Comparison of ENCODE assay signal across 17 cellular contexts in genomic region chr16:86914850-86915717, GRCh38.
A peak's percentile ranks its signal among the peaks of the same experiment; 100 is the strongest.
DNase-seq lines count a peak whose midpoint lies in the region; ATAC-seq, FAIRE-seq and TF ChIP-seq lines count a peak whose summit lies in the region.
"Had no signal": no experiment of that assay in that cellular context is flagged by ENCODE, and none has a peak within 500 bp of the region (broad histone marks: within the 10 kb centered on the region; RNA-seq: fewer than 3 reads in every experiment).

No MANE protein-coding gene starts in this region.

- TF ChIP-seq EP300 in GM12878 (IDR thresholded peaks at IDR 0.05; ENCODE audit: borderline replicate concordance in 1 of 2, control insufficient read depth in 1 of 2, low read depth in 2 of 2, low read length in 2 of 2) = no peak

- H2BK5ac ChIP-seq in neuronal stem cell (ENCODE audit: low read length) = no peak overlapping the region

- H3K9me3 ChIP-seq in GM12878 (replicated peaks; ENCODE audit: control insufficient read depth, insufficient read depth, low read length) (no peaks in the 10 kb centered on the region), neuronal stem cell (replicated peaks in 1 of 2; ENCODE audit: control insufficient read depth in 2 of 2, insufficient read depth in 1 of 2, low read depth in 1 of 2, low read length in 2 of 2) (no peaks in the 10 kb centered on the region), left ventricle myocardium inferior (replicated peaks) (peaks cover 2% of the 10 kb centered on the region)

- ATAC-seq in GM12878 (no peak), GM21367 (IDR thresholded peaks at IDR 0.05; ENCODE audit: unreplicated experiment) (no peak), GM19351 (IDR thresholded peaks at IDR 0.05; ENCODE audit: unreplicated experiment) (no peak)
- ATAC-seq: Panc1 had no signal

- H3K18ac ChIP-seq in neuronal stem cell (ENCODE audit: low read length) = no peak overlapping the region

- no peak overlapping the region for H3K23ac ChIP-seq in neuronal stem cell (ENCODE audit: low read depth, low read length, poor library complexity)

- no peak overlapping the region for H4K91ac ChIP-seq in neuronal stem cell (ENCODE audit: low read depth, low read length, poor library complexity)

- H3K79me1 ChIP-seq in neuronal stem cell (ENCODE audit: low read depth, low read length) = peaks cover 2% of the 10 kb centered on the region

- H2BK12ac ChIP-seq in neuronal stem cell (ENCODE audit: low read length) = peak overlapping the region; percentile 30

- TF ChIP-seq CTCF in GM12878 (IDR thresholded peaks at IDR 0.05 in 2 of 3, conservative IDR thresholded peaks at IDR 0.05 in 1 of 3; ENCODE audit: control insufficient read depth in 2 of 3, extremely low read depth in 1 of 3, insufficient read depth in 1 of 3, low read depth in 3 of 3, low read length in 3 of 3) (no peak), left ventricle myocardium inferior (IDR thresholded peaks at IDR 0.05; ENCODE audit: borderline replicate concordance) (no peak)

- no peak for TF ChIP-seq RAD21 in GM12878 (IDR thresholded peaks at IDR 0.05; ENCODE audit: insufficient read depth, low read depth, low read length)

- 26% methylated on average over 18 of the region's 18 CpGs for WGBS in GM12878 (ENCODE audit: insufficient coverage, insufficient replicate concordance, low lambda C conversion rate, missing lambda C conversion rate)
- WGBS in neuronal stem cell (ENCODE audit: extremely low coverage in 2 of 2, insufficient read length in 2 of 2, insufficient replicate concordance in 1 of 2), 2 donors = no CpG with 5 or more reads among the region's 18 CpGs

- POLR2A ChIA-PET in GM12878 (lab: Charles Lee) = interaction anchor here (0.7 kb wide), 1 partner anchor 1121 kb away, joined by 3 read pairs; no protein-coding TSS in a partner anchor

- FAIRE-seq in GM12878 (lab: Jason Lieb, UNC) = no peak
- FAIRE-seq: D721Med, H54 had no signal

- H3K4me2 ChIP-seq in GM12878 (ENCODE audit: control insufficient read depth, insufficient read depth) (no peak overlapping the region), neuronal stem cell (ENCODE audit: insufficient read depth, low read length, poor library complexity, severe bottlenecking) (no peak overlapping the region)

- TF ChIP-seq POLR2A in GM12878 (IDR thresholded peaks at IDR 0.05; ENCODE audit: low read depth, low read length) = no peak

- no peak overlapping the region for H2BK15ac ChIP-seq in neuronal stem cell (ENCODE audit: low read length)

- no peaks in the 10 kb centered on the region for H4K20me1 ChIP-seq in GM12878 (ENCODE audit: control insufficient read depth, insufficient read depth)
- H4K20me1 ChIP-seq: BLaER1 treated with 17β-estradiol and CSF1 and Interleukin-3, amounts not matched to agents 10 nM and 100 nM had no signal

- RAD21 ChIA-PET in GM12878 (lab: Charles Lee; ENCODE audit: unreplicated experiment) = no interaction called here

- no peak for DNase-seq in GM12878 (ENCODE audit: low read depth, low spot score)
- peak; percentile 54 for DNase-seq in left kidney (ENCODE audit: low read depth, low spot score)
- DNase-seq in neuronal stem cell (ENCODE audit: low spot score) = no peak
- DNase-seq in left ventricle myocardium inferior = no peak
- DNase-seq in retina = no peak
- DNase-seq: HFFc6, NCI-H1092 treated with DMSO at 0.1 percent for 48 hours, NCI-H2081, NCI-H2171 treated with DMSO at 0.1 percent for 48 hours, NCI-H446 treated with DMSO at 0.1 percent for 48 hours, NCI-H69 had no signal

- H3K4me1 ChIP-seq in GM12878 (ENCODE audit: control insufficient read depth, insufficient read depth, low read length) = no peaks in the 10 kb centered on the region
- H3K4me1 ChIP-seq in neuronal stem cell (ENCODE audit: control insufficient read depth in 2 of 2, insufficient read depth in 1 of 2, low read depth in 1 of 2, low read length in 2 of 2) = peaks cover 0 to 2% of the 10 kb centered on the region in 2 donors
- H3K4me1 ChIP-seq in left ventricle myocardium inferior = no peaks in the 10 kb centered on the region

- H3K9ac ChIP-seq in GM12878 (ENCODE audit: control insufficient read depth, insufficient read depth, low read length) = no peak overlapping the region
- no peak overlapping the region for H3K9ac ChIP-seq in neuronal stem cell (ENCODE audit: low read depth, low read length, poor library complexity)

- H3K27me3 ChIP-seq in GM12878 (replicated peaks in 1 of 2; ENCODE audit: control insufficient read depth in 2 of 2, insufficient read depth in 2 of 2, low read length in 1 of 2) = no peaks in the 10 kb centered on the region
- no peaks in the 10 kb centered on the region for H3K27me3 ChIP-seq in neuronal stem cell (ENCODE audit: control insufficient read depth in 3 of 3, insufficient read depth in 3 of 3, low read depth in 1 of 3, low read length in 3 of 3)
- H3K27me3 ChIP-seq in left ventricle myocardium inferior (ENCODE audit: low read depth) = no peaks in the 10 kb centered on the region
- H3K27me3 ChIP-seq: BLaER1 treated with 17β-estradiol and CSF1 and Interleukin-3, amounts not matched to agents 10 nM and 100 nM had no signal

- H2AK5ac ChIP-seq in neuronal stem cell (ENCODE audit: low read depth, low read length) = no peak overlapping the region

- H3K14ac ChIP-seq in neuronal stem cell (ENCODE audit: low read length) = no peak overlapping the region

- in situ Hi-C loops in GM12878 (cut with MboI) = no loop called here

- no peak overlapping the region for H2BK120ac ChIP-seq in neuronal stem cell (ENCODE audit: low read depth, low read length)

- H3K27ac ChIP-seq in GM12878 (ENCODE audit: control insufficient read depth, insufficient read depth) (no peak overlapping the region), neuronal stem cell (replicated peaks; ENCODE audit: low read length) (no peak overlapping the region), left ventricle myocardium inferior (replicated peaks) (no peak overlapping the region)
- H3K27ac ChIP-seq: BLaER1 treated with 17β-estradiol and CSF1 and Interleukin-3, amounts not matched to agents 10 nM and 100 nM had no signal

- no TSS peak for BruUV-seq in GM12878 (replicated peaks; lab: Mats Ljungman, UMichigan)

- H3K36me3 ChIP-seq in GM12878 (ENCODE audit: control insufficient read depth in 2 of 2, insufficient read depth in 2 of 2, low read length in 1 of 2) (no peaks in the 10 kb centered on the region), neuronal stem cell (replicated peaks in 1 of 2; ENCODE audit: control insufficient read depth in 2 of 2, insufficient read depth in 2 of 2, low read length in 2 of 2) (no peaks in the 10 kb centered on the region), left ventricle myocardium inferior (no peaks in the 10 kb centered on the region)
- H3K36me3 ChIP-seq: BLaER1 treated with 17β-estradiol and CSF1 and Interleukin-3, amounts not matched to agents 10 nM and 100 nM had no signal

- no peak overlapping the region for H3K4ac ChIP-seq in neuronal stem cell (ENCODE audit: low read length)

- H3K4me3 ChIP-seq in GM12878 (no peak overlapping the region), neuronal stem cell (ENCODE audit: low read length in 2 of 2) (peak overlapping the region in 1 of 2 donors; percentile 14), left ventricle myocardium inferior (no peak overlapping the region)
- H3K4me3 ChIP-seq: BLaER1 treated with 17β-estradiol and CSF1 and Interleukin-3, amounts not matched to agents 10 nM and 100 nM had no signal

- H2AFZ ChIP-seq in GM12878 (ENCODE audit: control insufficient read depth, low read depth, low read length) (no peak overlapping the region), neuronal stem cell (ENCODE audit: low read length) (no peak overlapping the region)

- no peak overlapping the region for H4K8ac ChIP-seq in neuronal stem cell (ENCODE audit: low read depth, low read length)

- CTCF ChIA-PET in GM12878 (lab: Yijun Ruan, JAX) = interaction anchor here (0.9 kb wide), 1 partner anchor 32 kb away, joined by 3 read pairs; no protein-coding TSS in a partner anchor

- no peaks in the 10 kb centered on the region for H3K79me2 ChIP-seq in GM12878 (ENCODE audit: control insufficient read depth, insufficient read depth, low read length)

- SMC1A ChIA-PET in GM12878 (lab: Charles Lee; ENCODE audit: uncharacterized antibody, unreplicated experiment) = interaction anchor here (1.2 kb wide), 1 partner anchor 19 kb away, joined by 3 read pairs; no protein-coding TSS in a partner anchor

- intact Hi-C loops in GM12878 (cut with micrococcal nuclease; ENCODE audit: unreplicated experiment) (no loop called here), left ventricle myocardium inferior (cut with micrococcal nuclease) (no loop called here)

TF ChIP-seq in GM12878, 131 proteins besides CTCF, POLR2A, EP300 and RAD21:
- TF ChIP-seq PAX8 (IDR thresholded peaks at IDR 0.05) (no peak), NR2F1 (conservative IDR thresholded peaks at IDR 0.05) (peak; percentile 37; the same call in 1 of the 2 replicates), BCLAF1 (IDR thresholded peaks at IDR 0.05) (no peak)
